In genomic region chr1:2113620-2114135, GRCh38 we compare ENCODE assay signal across 22 cellular contexts.
"Had no signal": no experiment of that assay in that cellular context is flagged by ENCODE, and none has a peak within 500 bp of the region (broad histone marks: within the 10 kb centered on the region; RNA-seq: fewer than 3 reads in every experiment).

No MANE protein-coding gene starts in this region.

- H3K4me1 ChIP-seq: body of pancreas, gastrocnemius medialis, parathyroid adenoma, tibial nerve, uterus had no signal

- H3K27ac ChIP-seq: body of pancreas, gastrocnemius medialis, neutrophil, parathyroid adenoma, tibial nerve, uterus had no signal

- H3K27me3 Mint-ChIP-seq: activated CD8-positive, alpha-beta T cell treated with anti-CD3 and anti-CD28 coated beads for 36 hours; activated naive CD8-positive, alpha-beta T cell treated with anti-CD3 and anti-CD28 coated beads, Interleukin-2, amount 10 ng/mL, durations not matched to agents 7 days and 5 days; activated T-helper 17 cell treated with anti-CD3 and anti-CD28 coated beads, Interleukin-2, amount 50 U/mL, for 72 hours had no signal

- ATAC-seq: activated CD8-positive, alpha-beta T cell treated with anti-CD3 and anti-CD28 coated beads for 36 hours; activated T-helper 17 cell treated with anti-CD3 and anti-CD28 coated beads, Interleukin-2, amount 50 U/mL, for 72 hours; body of pancreas; gastrocnemius medialis; naive thymus-derived CD4-positive, alpha-beta T cell had no signal

- H3K27me3 ChIP-seq: body of pancreas, neutrophil, spleen, uterus had no signal

- H3K4me3 Mint-ChIP-seq: activated CD8-positive, alpha-beta T cell treated with anti-CD3 and anti-CD28 coated beads for 36 hours; activated naive CD8-positive, alpha-beta T cell treated with anti-CD3 and anti-CD28 coated beads, Interleukin-2, amount 10 ng/mL, durations not matched to agents 7 days and 5 days; activated T-helper 17 cell treated with anti-CD3 and anti-CD28 coated beads, Interleukin-2, amount 50 U/mL, for 72 hours; naive thymus-derived CD4-positive, alpha-beta T cell had no signal

- H3K27ac Mint-ChIP-seq: activated CD8-positive, alpha-beta T cell treated with anti-CD3 and anti-CD28 coated beads for 36 hours; activated naive CD8-positive, alpha-beta T cell treated with anti-CD3 and anti-CD28 coated beads, Interleukin-2, amount 10 ng/mL, durations not matched to agents 7 days and 5 days; activated T-helper 17 cell treated with anti-CD3 and anti-CD28 coated beads, Interleukin-2, amount 50 U/mL, for 72 hours; naive thymus-derived CD4-positive, alpha-beta T cell had no signal

- H3K36me3 ChIP-seq: gastrocnemius medialis, neutrophil, spleen, tibial nerve, uterus had no signal

- H3K4me1 Mint-ChIP-seq: activated T-helper 17 cell treated with anti-CD3 and anti-CD28 coated beads, Interleukin-2, amount 50 U/mL, for 72 hours had no signal

- H3K9me3 Mint-ChIP-seq: activated naive CD8-positive, alpha-beta T cell treated with anti-CD3 and anti-CD28 coated beads, Interleukin-2, amount 10 ng/mL, durations not matched to agents 7 days and 5 days; activated T-helper 17 cell treated with anti-CD3 and anti-CD28 coated beads, Interleukin-2, amount 50 U/mL, for 72 hours had no signal

- H3K36me3 Mint-ChIP-seq: activated naive CD8-positive, alpha-beta T cell treated with anti-CD3 and anti-CD28 coated beads, Interleukin-2, amount 10 ng/mL, durations not matched to agents 7 days and 5 days had no signal

- DNase-seq: activated CD4-positive, alpha-beta T cell treated with anti-CD3 and anti-CD28 coated beads for 48 hours; activated CD4-positive, CD25-positive, alpha-beta regulatory T cell; activated CD8-positive, alpha-beta T cell treated with anti-CD3 and anti-CD28 coated beads for 36 hours; activated naive CD4-positive, alpha-beta T cell treated with Interleukin-2 at 50 U/mL for 16 hours; activated naive CD8-positive, alpha-beta T cell treated with anti-CD3 and anti-CD28 coated beads, Interleukin-2, amount 10 ng/mL, durations not matched to agents 7 days and 5 days; activated T-cell treated with anti-CD3 and anti-CD28 coated beads, Interleukin-2, amount 50 U/mL, for 1 hour; amygdala; caudate nucleus; erythroblast; gastrocnemius medialis; mesendoderm; naive thymus-derived CD4-positive, alpha-beta T cell; spleen; stimulated activated CD4-positive, alpha-beta T cell treated with anti-CD3 and anti-CD28 coated beads, Interleukin-4, amount 100 ng/mL, for 4 hours; stimulated activated naive CD4-positive, alpha-beta T cell treated with Interleukin-2 at 50 U/mL for 16 hours; SW 1271; uterus had no signal

- H3K4me3 ChIP-seq: body of pancreas, gastrocnemius medialis, spleen, tibial nerve, uterus had no signal

- H3K9me3 ChIP-seq: body of pancreas, gastrocnemius medialis, neutrophil, uterus had no signal
